ENCODE assay signal across 11 cellular contexts in the genomic region with DNA sequence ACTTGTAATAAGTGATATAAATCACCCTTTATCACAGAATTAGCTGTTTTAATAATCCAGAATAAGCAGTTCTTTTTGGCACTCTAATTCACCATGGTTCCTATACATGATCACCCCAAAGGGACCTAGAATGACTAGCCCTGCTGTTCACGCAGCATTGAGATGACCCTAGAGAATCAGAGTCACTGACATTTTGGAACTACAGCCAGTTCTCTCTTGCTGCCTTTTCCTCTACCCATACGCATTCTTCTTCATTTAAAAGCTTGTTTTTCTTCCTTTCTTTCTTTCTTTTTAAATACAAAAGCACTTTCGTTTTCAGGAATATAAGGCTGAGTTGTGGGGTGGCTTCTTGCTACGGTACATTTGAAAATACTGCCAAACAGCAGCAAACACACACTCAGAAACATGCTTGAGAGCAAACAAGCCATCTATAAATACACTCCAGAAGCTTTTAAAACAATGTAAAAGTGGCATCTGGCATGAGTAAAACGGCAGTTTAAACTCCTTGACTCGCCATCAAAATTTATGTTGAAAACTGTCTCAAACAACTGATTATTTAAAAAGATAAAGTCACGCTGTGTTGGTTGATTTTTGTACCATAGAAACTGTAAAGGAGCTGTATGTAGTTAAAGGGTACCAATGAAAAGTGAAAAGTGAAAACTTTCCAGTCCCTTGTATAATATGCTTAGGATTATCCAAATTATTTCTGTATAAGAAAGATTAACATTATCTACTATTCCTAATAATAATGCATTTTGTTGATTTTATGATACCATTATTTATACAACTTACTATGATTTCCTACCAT.
DNase-seq lines count a peak whose midpoint lies in the region; ATAC-seq and TF ChIP-seq lines count a peak whose summit lies in the region.
"Had no signal": no experiment of that assay in that cellular context is flagged by ENCODE, and none has a peak within 500 bp of the region (broad histone marks: within the 10 kb centered on the region; RNA-seq: fewer than 3 reads in every experiment).

No MANE protein-coding gene starts in this region.

- no peaks in the 10 kb centered on the region for H3K36me3 Mint-ChIP-seq in nephron progenitor cell (ENCODE audit: low read depth)

- peak overlapping the region; percentile 57 for H3K4me2 ChIP-seq in DND-41 (ENCODE audit: insufficient read depth, low read length)

- H3K27me3 ChIP-seq in DND-41 (ENCODE audit: insufficient read depth, low read length, poor library complexity) (no peaks in the 10 kb centered on the region), MG63 (no peaks in the 10 kb centered on the region), HAP-1 (ENCODE audit: low read depth) (no peaks in the 10 kb centered on the region)
- H3K27me3 ChIP-seq: testis had no signal

- H4K20me1 ChIP-seq in DND-41 (ENCODE audit: insufficient read depth, low read length) = no peaks in the 10 kb centered on the region

- TF ChIP-seq CTCF in DND-41 (IDR thresholded peaks at IDR 0.05; ENCODE audit: borderline replicate concordance, extremely low read depth, low read length, poor library complexity, severe bottlenecking) (no peak), nephron progenitor cell (IDR thresholded peaks at IDR 0.05) (no peak)

- no peaks in the 10 kb centered on the region for H3K79me2 ChIP-seq in DND-41 (ENCODE audit: insufficient read depth, low read length)

- H3K27ac ChIP-seq in DND-41 (ENCODE audit: low read length) (peak overlapping the region; percentile 61), cingulate gyrus (ENCODE audit: low read depth, low read length) (peak overlapping the region; percentile 88)
- H3K27ac ChIP-seq: testis had no signal

- no peaks in the 10 kb centered on the region for H3K27me3 Mint-ChIP-seq in nephron progenitor cell (ENCODE audit: low read depth, poor library complexity)
- H3K27me3 Mint-ChIP-seq: activated CD4-positive, alpha-beta memory T cell treated with anti-CD3 and anti-CD28 coated beads, Interleukin-2, amount 10 ng/mL, durations not matched to agents 7 days and 5 days had no signal

- DNase-seq in DND-41 (peak; percentile 7), MG63 (no peak), nephron progenitor cell (no peak), MV-4-11 (lab: John Stamatoyannopoulos, UW) (no peak), HAP-1 (ENCODE audit: low spot score in 2 of 2) (no peak)
- no peak for DNase-seq in activated CD4-positive, alpha-beta T cell treated with anti-CD3 and anti-CD28 coated beads for 4 hours
- DNase-seq: activated CD4-positive, alpha-beta memory T cell treated with anti-CD3 and anti-CD28 coated beads, Interleukin-2, amount 10 ng/mL, durations not matched to agents 7 days and 5 days; posterior cingulate gyrus; testis had no signal

- no peaks in the 10 kb centered on the region for H3K9me3 Mint-ChIP-seq in nephron progenitor cell
- H3K9me3 Mint-ChIP-seq: activated CD4-positive, alpha-beta memory T cell treated with anti-CD3 and anti-CD28 coated beads, Interleukin-2, amount 10 ng/mL, durations not matched to agents 7 days and 5 days had no signal

- H3K4me3 ChIP-seq in DND-41 (ENCODE audit: low read depth in 1 of 2, low read length in 2 of 2) = peak overlapping the region in 1 of 2 experiments; percentile 36; a peak in 2 of 4 replicates
- peak overlapping the region; percentile 41 for H3K4me3 ChIP-seq in MG63
- H3K4me3 ChIP-seq in HAP-1 = no peak overlapping the region
- H3K4me3 ChIP-seq: testis had no signal

- peak overlapping the region; percentile 61 for H2AFZ ChIP-seq in DND-41 (ENCODE audit: low read depth, low read length)

- H3K4me1 ChIP-seq in DND-41 (ENCODE audit: insufficient read depth, low read length) (peaks cover 18% of the 10 kb centered on the region), HAP-1 (peaks cover 4% of the 10 kb centered on the region; the same call in 1 of the 2 replicates)
- H3K4me1 ChIP-seq: testis had no signal

- in situ Hi-C loops in HAP-1 (cut with MboI; ENCODE audit: low sequenced_read_pairs) = no loop called here

- H3K27ac Mint-ChIP-seq in nephron progenitor cell = peak overlapping the region; percentile 98
- H3K27ac Mint-ChIP-seq: activated CD4-positive, alpha-beta memory T cell treated with anti-CD3 and anti-CD28 coated beads, Interleukin-2, amount 10 ng/mL, durations not matched to agents 7 days and 5 days had no signal

- peaks cover 6% of the 10 kb centered on the region for H3K4me1 Mint-ChIP-seq in nephron progenitor cell
- H3K4me1 Mint-ChIP-seq: activated CD4-positive, alpha-beta memory T cell treated with anti-CD3 and anti-CD28 coated beads, Interleukin-2, amount 10 ng/mL, durations not matched to agents 7 days and 5 days had no signal

- ATAC-seq in DND-41 (ENCODE audit: insufficient read depth, low read depth) (peak; percentile 74), GM21786 (IDR thresholded peaks at IDR 0.05; ENCODE audit: unreplicated experiment) (no peak)

- no peaks in the 10 kb centered on the region for H3K36me3 ChIP-seq in DND-41 (ENCODE audit: insufficient read depth, low read length)
- no peaks in the 10 kb centered on the region for H3K36me3 ChIP-seq in MG63
- no peaks in the 10 kb centered on the region for H3K36me3 ChIP-seq in HAP-1 (replicated peaks)

- H3K9me3 ChIP-seq in DND-41 (ENCODE audit: insufficient read depth, low read length, severe bottlenecking) (no peaks in the 10 kb centered on the region), MG63 (no peaks in the 10 kb centered on the region), HAP-1 (no peaks in the 10 kb centered on the region)
- H3K9me3 ChIP-seq: testis had no signal

- no peak overlapping the region for H3K4me3 Mint-ChIP-seq in nephron progenitor cell
- H3K4me3 Mint-ChIP-seq: activated CD4-positive, alpha-beta memory T cell treated with anti-CD3 and anti-CD28 coated beads, Interleukin-2, amount 10 ng/mL, durations not matched to agents 7 days and 5 days had no signal

- H3K9ac ChIP-seq in DND-41 (ENCODE audit: low read depth, low read length) = peak overlapping the region; percentile 39
